17 cellular contexts compared by ENCODE assay signal in genomic region chr1:243234978-243235657, GRCh38. TPM values are rescaled to one million over a fixed set of nuclear protein-coding genes. Genes with fewer than 3 reads are reported as not detected.
A peak's percentile ranks its signal among the peaks of the same experiment; 100 is the strongest.
DNase-seq lines count a peak whose midpoint lies in the region; TF ChIP-seq lines count a peak whose summit lies in the region.
"Had no signal": no experiment of that assay in that cellular context is flagged by ENCODE, and none has a peak within 500 bp of the region (broad histone marks: within the 10 kb centered on the region; RNA-seq: fewer than 3 reads in every experiment).

No MANE protein-coding gene starts in this region.

- H3K27me3 Mint-ChIP-seq in activated T-cell treated with anti-CD3 and anti-CD28 coated beads, Interleukin-2, amount 50 U/mL, for 24 hours, result no peaks in the 10 kb centered on the region
- H3K27me3 Mint-ChIP-seq: activated CD4-positive, alpha-beta memory T cell treated with anti-CD3 and anti-CD28 coated beads, Interleukin-2, amount 10 ng/mL, durations not matched to agents 7 days and 5 days; activated T-helper 17 cell treated with anti-CD3 and anti-CD28 coated beads, Interleukin-2, amount 50 U/mL, for 72 hours; stimulated activated naive CD8-positive, alpha-beta T cell treated with anti-CD3 and anti-CD28 coated beads, Interleukin-15, Interleukin-2, amounts not matched to agents 100 ng/mL and 50 ng/mL, for 24 hours had no signal

- peaks cover 26% of the 10 kb centered on the region for H3K9me3 Mint-ChIP-seq in activated T-cell treated with anti-CD3 and anti-CD28 coated beads, Interleukin-2, amount 50 U/mL, for 24 hours

- peaks cover 28% of the 10 kb centered on the region for H3K36me3 ChIP-seq in adipocyte (ENCODE audit: control insufficient read depth, insufficient read depth, low read length, severe bottlenecking)
- peaks cover 14% of the 10 kb centered on the region for H3K36me3 ChIP-seq in skeletal muscle satellite cell (ENCODE audit: insufficient read depth, low read length)
- H3K36me3 ChIP-seq: HAP-1 had no signal

- no peak for TF ChIP-seq CTCF in fibroblast of pulmonary artery (IDR thresholded peaks at IDR 0.05; ENCODE audit: low read length, missing control alignments)

- H3K9ac ChIP-seq in adipocyte (ENCODE audit: low read length) (no peak overlapping the region), skeletal muscle satellite cell (ENCODE audit: low read depth, low read length) (no peak overlapping the region)

- H3K9me3 ChIP-seq in adipocyte (ENCODE audit: control insufficient read depth, low read length), result peaks cover 18% of the 10 kb centered on the region
- H3K9me3 ChIP-seq in skeletal muscle satellite cell (replicated peaks; ENCODE audit: low read length), result peaks cover 6% of the 10 kb centered on the region

- H3K27me3 ChIP-seq in adipocyte (replicated peaks; ENCODE audit: control insufficient read depth, insufficient read depth, low read length) (no peaks in the 10 kb centered on the region), skeletal muscle satellite cell (ENCODE audit: control insufficient read depth, insufficient read depth, low read length) (no peaks in the 10 kb centered on the region)
- H3K27me3 ChIP-seq: sigmoid colon had no signal

- peaks cover 23% of the 10 kb centered on the region for H3K4me1 ChIP-seq in adipocyte (ENCODE audit: control insufficient read depth, insufficient read depth, low read length)
- peaks cover 26% of the 10 kb centered on the region for H3K4me1 ChIP-seq in skeletal muscle satellite cell (ENCODE audit: control insufficient read depth, insufficient read depth, low read length)
- H3K4me1 ChIP-seq: HAP-1 had no signal

- no peak overlapping the region for H3K4me3 Mint-ChIP-seq in activated T-cell treated with anti-CD3 and anti-CD28 coated beads, Interleukin-2, amount 50 U/mL, for 24 hours
- H3K4me3 Mint-ChIP-seq: activated CD4-positive, alpha-beta memory T cell treated with anti-CD3 and anti-CD28 coated beads, Interleukin-2, amount 10 ng/mL, durations not matched to agents 7 days and 5 days; activated T-helper 17 cell treated with anti-CD3 and anti-CD28 coated beads, Interleukin-2, amount 50 U/mL, for 72 hours; stimulated activated naive CD8-positive, alpha-beta T cell treated with anti-CD3 and anti-CD28 coated beads, Interleukin-15, Interleukin-2, amounts not matched to agents 100 ng/mL and 50 ng/mL, for 24 hours had no signal

- H3K27ac Mint-ChIP-seq in activated T-cell treated with anti-CD3 and anti-CD28 coated beads, Interleukin-2, amount 50 U/mL, for 24 hours, result no peak overlapping the region
- H3K27ac Mint-ChIP-seq: activated CD4-positive, alpha-beta memory T cell treated with anti-CD3 and anti-CD28 coated beads, Interleukin-2, amount 10 ng/mL, durations not matched to agents 7 days and 5 days; activated T-helper 17 cell treated with anti-CD3 and anti-CD28 coated beads, Interleukin-2, amount 50 U/mL, for 72 hours; stimulated activated naive CD8-positive, alpha-beta T cell treated with anti-CD3 and anti-CD28 coated beads, Interleukin-15, Interleukin-2, amounts not matched to agents 100 ng/mL and 50 ng/mL, for 24 hours had no signal

- DNase-seq in DMS 273 (lab: John Stamatoyannopoulos, UW; ENCODE audit: unreplicated experiment) (peak; percentile 57), DMS 273 treated with DMSO at 0.1 percent for 48 hours (lab: John Stamatoyannopoulos, UW) (no peak), adipocyte (ENCODE audit: low read depth) (peak; percentile 73), fibroblast of pulmonary artery (ENCODE audit: low read depth) (peak; percentile 51), NCI-H2171 (lab: John Stamatoyannopoulos, UW) (no peak), putamen (ENCODE audit: low spot score) (no peak)
- DNase-seq in activated T-cell treated with anti-CD3 and anti-CD28 coated beads, Interleukin-2, amount 50 U/mL, for 24 hours, result no peak
- DNase-seq: activated CD4-positive, alpha-beta memory T cell treated with anti-CD3 and anti-CD28 coated beads, Interleukin-2, amount 10 ng/mL, durations not matched to agents 7 days and 5 days; effector CD4-positive, alpha-beta T cell; Kasumi-1; NCI-H1930; SHP77; sigmoid colon had no signal

- H3K4me2 ChIP-seq in skeletal muscle satellite cell (ENCODE audit: low read length), result peak overlapping the region; percentile 23

- H3K4me3 ChIP-seq in adipocyte (ENCODE audit: low read length), result no peak overlapping the region
- H3K4me3 ChIP-seq in fibroblast of pulmonary artery (replicated peaks; ENCODE audit: low read depth, low read length), result no peak overlapping the region
- H3K4me3 ChIP-seq in skeletal muscle satellite cell (ENCODE audit: low read length), result no peak overlapping the region
- H3K4me3 ChIP-seq: HAP-1, sigmoid colon had no signal

- peaks cover 74% of the 10 kb centered on the region for H3K36me3 Mint-ChIP-seq in activated T-cell treated with anti-CD3 and anti-CD28 coated beads, Interleukin-2, amount 50 U/mL, for 24 hours (ENCODE audit: low read depth)

- peaks cover 8% of the 10 kb centered on the region for H3K4me1 Mint-ChIP-seq in activated T-cell treated with anti-CD3 and anti-CD28 coated beads, Interleukin-2, amount 50 U/mL, for 24 hours (ENCODE audit: low read depth)
- H3K4me1 Mint-ChIP-seq: activated CD4-positive, alpha-beta memory T cell treated with anti-CD3 and anti-CD28 coated beads, Interleukin-2, amount 10 ng/mL, durations not matched to agents 7 days and 5 days; activated T-helper 17 cell treated with anti-CD3 and anti-CD28 coated beads, Interleukin-2, amount 50 U/mL, for 72 hours had no signal

RNA-seq across cellular contexts. Expression of gene CEP170, which starts 20.0 kb away (rescaled TPM):
- total RNA-seq in skeletal muscle satellite cell (2012; rRNA removed), result 105 and 122 TPM in 2 replicates

RNA-seq across cellular contexts. Expression of gene SDCCAG8, which starts 20.7 kb away (rescaled TPM):
- total RNA-seq in skeletal muscle satellite cell (2012; rRNA removed), result 40.2 and 43.9 TPM in 2 replicates

Comparison
In these comparisons a context has a peak if more than half of its experiments do, and no peak if none do; other contexts are left out.
1. DNase-seq: peak in DMS 273 (single experiment), adipocyte (single experiment) and fibroblast of pulmonary artery (single experiment); none in DMS 273 treated with DMSO at 0.1 percent for 48 hours (single experiment), NCI-H2171 (single experiment), activated T-cell treated with anti-CD3 and anti-CD28 coated beads, Interleukin-2, amount 50 U/mL, for 24 hours (single experiment) and putamen (single experiment).